1 cellular context compared by ENCODE assay signal in genomic region chr2:7994397-7994951, GRCh38.
TF ChIP-seq lines count a peak whose summit lies in the region.

No MANE protein-coding gene starts in this region.

TF ChIP-seq in WTC11, 78 proteins besides CTCF, POLR2A, EP300 and RAD21 (continued from another document):
- TF ChIP-seq MAX (CRISPR knock-in tag; IDR thresholded peaks at IDR 0.05): no peak
